In the genomic region with DNA sequence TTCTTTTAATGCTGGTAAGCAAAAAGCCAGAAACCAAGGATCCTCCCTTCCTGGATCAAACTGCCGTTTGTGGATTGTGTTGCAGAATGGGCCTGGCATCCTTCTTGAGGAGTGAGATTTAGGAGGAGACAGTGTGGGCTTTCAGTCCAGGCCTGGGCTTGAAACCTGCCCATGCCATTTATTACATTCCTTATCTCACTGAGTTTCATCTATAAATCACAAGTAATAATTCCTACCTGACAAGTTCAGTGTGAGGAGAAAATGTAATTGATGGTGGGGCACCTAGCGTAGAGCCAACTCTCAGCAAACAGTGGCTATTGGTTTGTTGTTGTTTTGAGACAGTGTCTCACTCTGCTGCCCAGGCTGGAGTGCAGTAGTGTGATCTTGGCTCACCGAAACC, we compare ENCODE assay signal across 18 cellular contexts.
DNase-seq lines count a peak whose midpoint lies in the region; ATAC-seq and TF ChIP-seq lines count a peak whose summit lies in the region.
"Had no signal": no experiment of that assay in that cellular context is flagged by ENCODE, and none has a peak within 500 bp of the region (broad histone marks: within the 10 kb centered on the region; RNA-seq: fewer than 3 reads in every experiment).

No MANE protein-coding gene starts in this region.

- CTCF ChIA-PET in mammary epithelial cell (lab: Charles Lee; ENCODE audit: low non-redundant PET): no interaction called here
- CTCF ChIA-PET in MCF 10A (lab: Yijun Ruan, JAX): no interaction called here
- CTCF ChIA-PET in WTC11 (lab: Charles Lee): no interaction called here
- CTCF ChIA-PET in activated CD8-positive, alpha-beta T cell treated with anti-CD3 and anti-CD28 coated beads, Interleukin-2, amount 10 ng/mL, durations not matched to agents 7 days and 5 days (lab: Charles Lee): no interaction called here

- in situ Hi-C loops in mammary epithelial cell (cut with MboI; ENCODE audit: low sequenced_read_pairs in 2 of 2): no loop called here

- no peak overlapping the region for H3K27ac Mint-ChIP-seq in MCF 10A (ENCODE audit: low read depth, unreplicated experiment)
- H3K27ac Mint-ChIP-seq in WTC11: no peak overlapping the region
- no peak overlapping the region for H3K27ac Mint-ChIP-seq in neural progenitor cell
- no peak overlapping the region for H3K27ac Mint-ChIP-seq in activated CD8-positive, alpha-beta T cell treated with anti-CD3 and anti-CD28 coated beads, Interleukin-2, amount 10 ng/mL, durations not matched to agents 7 days and 5 days
- H3K27ac Mint-ChIP-seq: B cell; CD4-positive, CD25-positive, alpha-beta regulatory T cell; CD8-positive, alpha-beta T cell had no signal

- TF ChIP-seq CTCF in mammary epithelial cell (conservative IDR thresholded peaks at IDR 0.05 in 1 of 2, IDR thresholded peaks at IDR 0.05 in 1 of 2; ENCODE audit: extremely low read depth in 1 of 2, insufficient read depth in 1 of 2, low read depth in 1 of 2, low read length in 2 of 2) (no peak), MCF 10A (IDR thresholded peaks at IDR 0.05; ENCODE audit: unreplicated experiment) (no peak), WTC11 (IDR thresholded peaks at IDR 0.05) (no peak), neural progenitor cell (IDR thresholded peaks at IDR 0.05) (no peak)

- no peaks in the 10 kb centered on the region for H3F3A ChIP-seq in neural progenitor cell (ENCODE audit: low read depth)

- POLR2A ChIA-PET in MCF 10A (lab: Yijun Ruan, JAX) (no interaction called here), WTC11 (lab: Charles Lee) (no interaction called here)
- POLR2A ChIA-PET in activated CD8-positive, alpha-beta T cell treated with anti-CD3 and anti-CD28 coated beads, Interleukin-2, amount 10 ng/mL, durations not matched to agents 7 days and 5 days (lab: Charles Lee): no interaction called here

- ATAC-seq in WTC11: no peak
- no peak for ATAC-seq in activated CD8-positive, alpha-beta T cell treated with anti-CD3 and anti-CD28 coated beads, Interleukin-2, amount 10 ng/mL, durations not matched to agents 7 days and 5 days
- no peak for ATAC-seq in GM19328 (IDR thresholded peaks at IDR 0.05; ENCODE audit: unreplicated experiment)
- ATAC-seq in HG03175 (IDR thresholded peaks at IDR 0.05; ENCODE audit: unreplicated experiment): no peak
- ATAC-seq: CD8-positive, alpha-beta T cell had no signal

- DNase-seq in mammary epithelial cell: no peak
- no peak for DNase-seq in MCF 10A (ENCODE audit: unreplicated experiment)
- DNase-seq in WTC11 (ENCODE audit: low spot score): no peak
- no peak for DNase-seq in neural progenitor cell (ENCODE audit: low spot score)
- no peak for DNase-seq in activated CD8-positive, alpha-beta T cell treated with anti-CD3 and anti-CD28 coated beads, Interleukin-2, amount 10 ng/mL, durations not matched to agents 7 days and 5 days
- DNase-seq: Caco-2; CD4-positive, CD25-positive, alpha-beta regulatory T cell; CD8-positive, alpha-beta T cell; DMS153; DND-41; GOT3 had no signal

- BruUV-seq in mammary epithelial cell (replicated peaks; lab: Mats Ljungman, UMichigan) (no TSS peak), MCF 10A (replicated peaks; lab: Mats Ljungman, UMichigan) (no TSS peak)

- no peaks in the 10 kb centered on the region for H4K20me1 ChIP-seq in mammary epithelial cell (ENCODE audit: insufficient read depth, low read length)
- no peaks in the 10 kb centered on the region for H4K20me1 ChIP-seq in neural progenitor cell (ENCODE audit: low read depth)
- H4K20me1 ChIP-seq: BLaER1 had no signal

- H3K36me3 Mint-ChIP-seq in MCF 10A (ENCODE audit: insufficient read depth, unreplicated experiment) (no peaks in the 10 kb centered on the region), WTC11 (peaks cover 9% of the 10 kb centered on the region), neural progenitor cell (no peaks in the 10 kb centered on the region)
- H3K36me3 Mint-ChIP-seq in activated CD8-positive, alpha-beta T cell treated with anti-CD3 and anti-CD28 coated beads, Interleukin-2, amount 10 ng/mL, durations not matched to agents 7 days and 5 days (ENCODE audit: low read depth): no peaks in the 10 kb centered on the region
- H3K36me3 Mint-ChIP-seq: CD4-positive, CD25-positive, alpha-beta regulatory T cell; CD8-positive, alpha-beta T cell had no signal

- 50% methylated on average over 2 of the region's 3 CpGs for WGBS in mammary epithelial cell (ENCODE audit: low coverage, missing lambda C conversion rate)

- dilution Hi-C loops in mammary epithelial cell (cut with HindIII; ENCODE audit: low sequenced_read_pairs): no loop called here

- H3K9me3 Mint-ChIP-seq in MCF 10A (ENCODE audit: unreplicated experiment) (peaks cover 12% of the 10 kb centered on the region), WTC11 (peaks cover 33% of the 10 kb centered on the region), neural progenitor cell (no peaks in the 10 kb centered on the region)
- no peaks in the 10 kb centered on the region for H3K9me3 Mint-ChIP-seq in activated CD8-positive, alpha-beta T cell treated with anti-CD3 and anti-CD28 coated beads, Interleukin-2, amount 10 ng/mL, durations not matched to agents 7 days and 5 days (ENCODE audit: insufficient read depth)
- H3K9me3 Mint-ChIP-seq: CD8-positive, alpha-beta T cell had no signal

- no peaks in the 10 kb centered on the region for H3K79me2 ChIP-seq in mammary epithelial cell (ENCODE audit: insufficient read depth, low read length)
- H3K79me2 ChIP-seq in neural progenitor cell (ENCODE audit: low read depth): no peaks in the 10 kb centered on the region

- intact Hi-C loops in mammary epithelial cell (cut with micrococcal nuclease) (no loop called here), MCF 10A (cut with micrococcal nuclease) (no loop called here)

- H3K36me3 ChIP-seq in mammary epithelial cell (ENCODE audit: insufficient read depth, low read length) (no peaks in the 10 kb centered on the region), neural progenitor cell (no peaks in the 10 kb centered on the region)
- H3K36me3 ChIP-seq: BLaER1, HAP-1 had no signal

- H3K9ac ChIP-seq in mammary epithelial cell (ENCODE audit: insufficient read depth, low read length) (no peak overlapping the region), neural progenitor cell (no peak overlapping the region)
- H3K9ac ChIP-seq: BLaER1 had no signal

- H3K4me3 ChIP-seq in mammary epithelial cell (replicated peaks in 1 of 3; ENCODE audit: insufficient read depth in 1 of 3, low read depth in 2 of 3, low read length in 3 of 3) (no peak overlapping the region), neural progenitor cell (no peak overlapping the region)
- H3K4me3 ChIP-seq: BLaER1, HAP-1 had no signal

- no peaks in the 10 kb centered on the region for H3K27me3 ChIP-seq in mammary epithelial cell (ENCODE audit: insufficient read depth, low read length)
- H3K27me3 ChIP-seq in neural progenitor cell: no peaks in the 10 kb centered on the region
- H3K27me3 ChIP-seq: BLaER1 had no signal

- H3K4me1 ChIP-seq in mammary epithelial cell (ENCODE audit: insufficient read depth, low read length) (peaks cover 16% of the 10 kb centered on the region), neural progenitor cell (no peaks in the 10 kb centered on the region)
- H3K4me1 ChIP-seq: BLaER1, Caco-2, HAP-1 had no signal

- H3K9me3 ChIP-seq in mammary epithelial cell (replicated peaks; ENCODE audit: insufficient read depth, low read length) (no peaks in the 10 kb centered on the region), neural progenitor cell (ENCODE audit: low read depth) (no peaks in the 10 kb centered on the region)
- H3K9me3 ChIP-seq: Caco-2, HAP-1 had no signal

- peak overlapping the region; percentile 45 for H2AFZ ChIP-seq in mammary epithelial cell (ENCODE audit: low read depth, low read length)
- peak overlapping the region; percentile 14 for H2AFZ ChIP-seq in neural progenitor cell (replicated peaks)

- H3K4me2 ChIP-seq in mammary epithelial cell (ENCODE audit: insufficient read depth, low read depth, low read length) (no peak overlapping the region), neural progenitor cell (no peak overlapping the region)
- H3K4me2 ChIP-seq: BLaER1 had no signal

- H3K27ac ChIP-seq in mammary epithelial cell (ENCODE audit: insufficient read depth, low read depth, low read length) (no peak overlapping the region), neural progenitor cell (no peak overlapping the region)
- H3K27ac ChIP-seq: 22Rv1, BLaER1, C4-2B had no signal

- H3K4me3 Mint-ChIP-seq in MCF 10A (ENCODE audit: unreplicated experiment): no peak overlapping the region
- H3K4me3 Mint-ChIP-seq in WTC11: no peak overlapping the region
- no peak overlapping the region for H3K4me3 Mint-ChIP-seq in neural progenitor cell
- no peak overlapping the region for H3K4me3 Mint-ChIP-seq in activated CD8-positive, alpha-beta T cell treated with anti-CD3 and anti-CD28 coated beads, Interleukin-2, amount 10 ng/mL, durations not matched to agents 7 days and 5 days
- H3K4me3 Mint-ChIP-seq: B cell; CD4-positive, CD25-positive, alpha-beta regulatory T cell; CD8-positive, alpha-beta T cell had no signal

- no peaks in the 10 kb centered on the region for H3K4me1 Mint-ChIP-seq in MCF 10A (ENCODE audit: insufficient read depth, unreplicated experiment)
- H3K4me1 Mint-ChIP-seq in WTC11: peaks cover 12% of the 10 kb centered on the region
- H3K4me1 Mint-ChIP-seq in neural progenitor cell: no peaks in the 10 kb centered on the region
- no peaks in the 10 kb centered on the region for H3K4me1 Mint-ChIP-seq in activated CD8-positive, alpha-beta T cell treated with anti-CD3 and anti-CD28 coated beads, Interleukin-2, amount 10 ng/mL, durations not matched to agents 7 days and 5 days (ENCODE audit: low read depth)
- H3K4me1 Mint-ChIP-seq: B cell; CD4-positive, CD25-positive, alpha-beta regulatory T cell had no signal

- no peaks in the 10 kb centered on the region for H3K27me3 Mint-ChIP-seq in MCF 10A (ENCODE audit: insufficient read depth, unreplicated experiment)
- no peaks in the 10 kb centered on the region for H3K27me3 Mint-ChIP-seq in WTC11 (ENCODE audit: low read depth)
- H3K27me3 Mint-ChIP-seq in neural progenitor cell (ENCODE audit: insufficient read depth, low read depth): no peaks in the 10 kb centered on the region
- H3K27me3 Mint-ChIP-seq in activated CD8-positive, alpha-beta T cell treated with anti-CD3 and anti-CD28 coated beads, Interleukin-2, amount 10 ng/mL, durations not matched to agents 7 days and 5 days (ENCODE audit: low read depth): no peaks in the 10 kb centered on the region
- H3K27me3 Mint-ChIP-seq: B cell; CD4-positive, CD25-positive, alpha-beta regulatory T cell had no signal

TF ChIP-seq in WTC11, 78 proteins besides CTCF, POLR2A, EP300 and RAD21:
- TF ChIP-seq ZNF121 (CRISPR knock-in tag; IDR thresholded peaks at IDR 0.05): peak; percentile 83
- TF ChIP-seq, protein P1, sequence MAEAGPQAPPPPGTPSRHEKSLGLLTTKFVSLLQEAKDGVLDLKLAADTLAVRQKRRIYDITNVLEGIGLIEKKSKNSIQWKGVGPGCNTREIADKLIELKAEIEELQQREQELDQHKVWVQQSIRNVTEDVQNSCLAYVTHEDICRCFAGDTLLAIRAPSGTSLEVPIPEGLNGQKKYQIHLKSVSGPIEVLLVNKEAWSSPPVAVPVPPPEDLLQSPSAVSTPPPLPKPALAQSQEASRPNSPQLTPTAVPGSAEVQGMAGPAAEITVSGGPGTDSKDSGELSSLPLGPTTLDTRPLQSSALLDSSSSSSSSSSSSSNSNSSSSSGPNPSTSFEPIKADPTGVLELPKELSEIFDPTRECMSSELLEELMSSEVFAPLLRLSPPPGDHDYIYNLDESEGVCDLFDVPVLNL (CRISPR knock-in tag; IDR thresholded peaks at IDR 0.05; ENCODE audit: borderline replicate concordance, low read depth): no peak
